Comparison of ENCODE assay signal across 1 cellular context in genomic region chr10:3811331-3811870, GRCh38.
A peak's percentile ranks its signal among the peaks of the same experiment; 100 is the strongest.
TF ChIP-seq lines count a peak whose summit lies in the region.

No MANE protein-coding gene starts in this region.

TF ChIP-seq in IMR-90, 13 proteins besides CTCF, POLR2A, EP300 and RAD21:
- TF ChIP-seq, protein P1, sequence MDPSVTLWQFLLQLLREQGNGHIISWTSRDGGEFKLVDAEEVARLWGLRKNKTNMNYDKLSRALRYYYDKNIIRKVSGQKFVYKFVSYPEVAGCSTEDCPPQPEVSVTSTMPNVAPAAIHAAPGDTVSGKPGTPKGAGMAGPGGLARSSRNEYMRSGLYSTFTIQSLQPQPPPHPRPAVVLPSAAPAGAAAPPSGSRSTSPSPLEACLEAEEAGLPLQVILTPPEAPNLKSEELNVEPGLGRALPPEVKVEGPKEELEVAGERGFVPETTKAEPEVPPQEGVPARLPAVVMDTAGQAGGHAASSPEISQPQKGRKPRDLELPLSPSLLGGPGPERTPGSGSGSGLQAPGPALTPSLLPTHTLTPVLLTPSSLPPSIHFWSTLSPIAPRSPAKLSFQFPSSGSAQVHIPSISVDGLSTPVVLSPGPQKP (IDR thresholded peaks at IDR 0.05; ENCODE audit: borderline replicate concordance, low read depth, low read length), result no peak
- no peak for TF ChIP-seq FOS (IDR thresholded peaks at IDR 0.05; ENCODE audit: low read depth, low read length)
- 0 out of 2 replicates have a peak, but pooled peaks have one; percentile 41 for TF ChIP-seq MXI1 (IDR thresholded peaks at IDR 0.05; ENCODE audit: borderline replicate concordance, low read depth, low read length)
